Comparison of ENCODE assay signal across 12 cellular contexts in the genomic region with DNA sequence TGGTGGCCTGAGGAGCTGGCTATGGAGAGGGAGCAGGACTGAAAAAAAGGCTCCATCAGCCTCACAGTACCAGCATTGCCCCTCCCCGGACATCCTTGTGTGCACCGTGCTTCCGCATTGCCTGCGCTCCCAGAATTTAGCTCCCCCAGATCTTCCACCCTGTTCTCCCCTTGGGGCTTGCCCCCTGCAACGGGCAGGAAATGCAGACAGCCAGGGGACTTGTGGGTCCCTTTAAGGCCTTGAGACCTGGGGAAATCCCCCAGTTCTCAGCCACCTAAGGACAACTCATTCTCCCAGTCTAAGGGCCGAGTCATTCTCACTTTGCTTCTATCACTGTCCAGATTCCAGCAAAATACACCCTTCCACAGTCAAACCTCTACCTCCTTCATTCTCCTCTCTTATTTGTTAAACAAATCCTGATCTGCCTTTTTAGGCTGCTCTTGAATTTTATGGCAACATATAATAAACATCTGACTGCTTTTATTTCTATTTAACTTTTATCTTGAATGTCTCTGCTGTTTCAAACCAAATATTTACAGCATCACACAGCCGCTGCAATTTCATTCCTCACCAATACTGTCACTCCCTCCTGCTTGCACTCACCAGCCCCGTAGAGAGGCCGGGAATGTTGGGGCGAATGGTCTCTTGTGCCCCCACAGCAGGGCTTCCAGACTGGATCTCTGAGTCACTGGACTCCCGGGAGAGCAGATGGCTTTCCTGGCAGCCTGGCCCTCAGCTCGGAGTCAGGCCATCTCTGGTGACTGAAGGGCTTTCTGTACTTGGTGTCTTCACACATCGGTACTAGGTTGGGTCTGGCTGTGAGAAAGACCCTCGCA.
DNase-seq lines count a peak whose midpoint lies in the region; ATAC-seq, FAIRE-seq and TF ChIP-seq lines count a peak whose summit lies in the region.
"Had no signal": no experiment of that assay in that cellular context is flagged by ENCODE, and none has a peak within 500 bp of the region (broad histone marks: within the 10 kb centered on the region; RNA-seq: fewer than 3 reads in every experiment).

No MANE protein-coding gene starts in this region.

- H3K27me3 Mint-ChIP-seq in nephron (ENCODE audit: low read depth): no peaks in the 10 kb centered on the region

- DNase-seq in AG09319 (ENCODE audit: extremely low read depth, low read depth) (peak; percentile 68), LHCN-M2 (ENCODE audit: low read depth) (peak; percentile 91), dedifferentiated amniotic fluid mesenchymal stem cell (ENCODE audit: extremely low spot score) (peak; percentile 76), frontal cortex (ENCODE audit: low spot score in 2 of 2) (no peak)
- DNase-seq in stimulated activated CD4-positive, alpha-beta T cell treated with anti-CD3 and anti-CD28 coated beads, Interleukin-4, amount 100 ng/mL, for 4 hours: no peak
- DNase-seq: DMS53; NCI-H2029 treated with DMSO at 0.1 percent for 48 hours; occipital lobe; stimulated activated CD8-positive, alpha-beta memory T cell treated with anti-CD3 and anti-CD28 coated beads, Interleukin-4, amount 100 ng/mL, for 48 hours had no signal

- TF ChIP-seq CTCF in AG09319 (IDR thresholded peaks at IDR 0.05; ENCODE audit: low read depth, low read length): no peak
- TF ChIP-seq CTCF in nephron (IDR thresholded peaks at IDR 0.05; ENCODE audit: unreplicated experiment in 3 of 3): no peak

- ATAC-seq in GM21529 (IDR thresholded peaks at IDR 0.05; ENCODE audit: unreplicated experiment) (no peak), HG02759 (IDR thresholded peaks at IDR 0.05; ENCODE audit: unreplicated experiment) (no peak)

- H3K36me3 Mint-ChIP-seq in nephron (ENCODE audit: low read depth): no peaks in the 10 kb centered on the region

- H3K4me3 Mint-ChIP-seq in nephron: no peak overlapping the region

- no peak for FAIRE-seq in frontal cortex (lab: Jason Lieb, UNC)

- H3K27ac Mint-ChIP-seq in nephron: peak overlapping the region in 2 of 3 experiments; percentile 3 to 4

- peaks cover 6% of the 10 kb centered on the region for H3K4me1 Mint-ChIP-seq in nephron

- H3K9me3 Mint-ChIP-seq in nephron: peaks cover 3% of the 10 kb centered on the region

Comparison
In these comparisons a context has a peak if more than half of its experiments do, and no peak if none do; other contexts are left out.
1. DNase-seq: peak in AG09319 (single experiment), LHCN-M2 (single experiment) and dedifferentiated amniotic fluid mesenchymal stem cell (single experiment); none in stimulated activated CD4-positive, alpha-beta T cell treated with anti-CD3 and anti-CD28 coated beads, Interleukin-4, amount 100 ng/mL, for 4 hours (0 of 2) and frontal cortex (0 of 2).